ENCODE assay signal across 1 cellular context in genomic region chr1:41528726-41529605, GRCh38.
TF ChIP-seq lines count a peak whose summit lies in the region.

No MANE protein-coding gene starts in this region.

TF ChIP-seq in IMR-90, 13 proteins besides CTCF, POLR2A, EP300 and RAD21 (continued from another document):
- TF ChIP-seq ELK1 (IDR thresholded peaks at IDR 0.05; ENCODE audit: borderline replicate concordance, low read depth, low read length) (no peak), CEBPB (IDR thresholded peaks at IDR 0.05; ENCODE audit: low read depth, low read length) (no peak), SMC3 (IDR thresholded peaks at IDR 0.05; ENCODE audit: low read depth, low read length) (no peak), FOS (IDR thresholded peaks at IDR 0.05; ENCODE audit: low read depth, low read length) (no peak), MAFK (IDR thresholded peaks at IDR 0.05; ENCODE audit: low read depth, low read length) (no peak), MXI1 (IDR thresholded peaks at IDR 0.05; ENCODE audit: borderline replicate concordance, low read depth, low read length) (no peak), BHLHE40 (IDR thresholded peaks at IDR 0.05; ENCODE audit: low read depth, low read length) (no peak), USF2 (IDR thresholded peaks at IDR 0.05; ENCODE audit: low read depth, low read length) (no peak), RFX5 (IDR thresholded peaks at IDR 0.05; ENCODE audit: low read depth, low read length) (no peak), RCOR1 (IDR thresholded peaks at IDR 0.05; ENCODE audit: insufficient replicate concordance, low read length) (no peak)
